ENCODE assay signal across 17 cellular contexts in genomic region chr16:87978127-87978526, GRCh38. TPM values are rescaled to one million over a fixed set of nuclear protein-coding genes. Genes with fewer than 3 reads are reported as not detected.
DNase-seq lines count a peak whose midpoint lies in the region; ATAC-seq and TF ChIP-seq lines count a peak whose summit lies in the region.
"Had no signal": no experiment of that assay in that cellular context is flagged by ENCODE, and none has a peak within 500 bp of the region (broad histone marks: within the 10 kb centered on the region; RNA-seq: fewer than 3 reads in every experiment).

No MANE protein-coding gene starts in this region.

- H3K27me3 ChIP-seq in WERI-Rb-1 (ENCODE audit: insufficient read depth, low read depth, severe bottlenecking) = no peaks in the 10 kb centered on the region
- H3K27me3 ChIP-seq: BLaER1 treated with 17β-estradiol and CSF1 and Interleukin-3, amounts not matched to agents 10 nM and 100 nM had no signal

- peak overlapping the region; percentile 35 for H3K27ac Mint-ChIP-seq in activated CD4-positive, alpha-beta memory T cell treated with anti-CD3 and anti-CD28 coated beads for 36 hours
- no peak overlapping the region for H3K27ac Mint-ChIP-seq in activated CD4-positive, alpha-beta memory T cell treated with anti-CD3 and anti-CD28 coated beads, Interleukin-2, amount 10 ng/mL, durations not matched to agents 7 days and 5 days
- peak overlapping the region in 1 of 2 donors; percentile 30 for H3K27ac Mint-ChIP-seq in activated naive CD4-positive, alpha-beta T cell treated with anti-CD3 and anti-CD28 coated beads, Interleukin-2, amount 50 U/mL, for 72 hours
- peak overlapping the region; percentile 18 for H3K27ac Mint-ChIP-seq in activated T-helper 2 cell treated with anti-CD3 and anti-CD28 coated beads, Interferon-gamma antibody, Interleukin-2, Interleukin-4, amounts not matched to agents 10 μg/mL and 5 μg/mL and 100 μg/mL, durations not matched to agents 14 hours and 24 hours and 36 hours
- H3K27ac Mint-ChIP-seq in stimulated activated naive B cell treated with anti-CD40 and anti-IgM and Interleukin-4, amounts not matched to agents 10 μg/mL and 1 μg/mL and 100 μg/mL, for 72 hours = peak overlapping the region; percentile 31

- intact Hi-C loops in activated CD4-positive, alpha-beta memory T cell treated with anti-CD3 and anti-CD28 coated beads for 36 hours (cut with micrococcal nuclease) = no loop called here
- intact Hi-C loops in activated T-helper 2 cell treated with anti-CD3 and anti-CD28 coated beads, Interferon-gamma antibody, Interleukin-2, Interleukin-4, amounts not matched to agents 10 μg/mL and 5 μg/mL and 100 μg/mL, durations not matched to agents 14 hours and 24 hours and 36 hours (cut with micrococcal nuclease) = no loop called here

- TF ChIP-seq CTCF in WERI-Rb-1 (IDR thresholded peaks at IDR 0.05; ENCODE audit: low read depth, low read length) = no peak

- H3K4me3 ChIP-seq in WERI-Rb-1 (ENCODE audit: low read depth, low read length) = no peak overlapping the region
- H3K4me3 ChIP-seq: BLaER1 treated with 17β-estradiol and CSF1 and Interleukin-3, amounts not matched to agents 10 nM and 100 nM had no signal

- no peak overlapping the region for H3K4me3 Mint-ChIP-seq in activated CD4-positive, alpha-beta memory T cell treated with anti-CD3 and anti-CD28 coated beads for 36 hours
- no peak overlapping the region for H3K4me3 Mint-ChIP-seq in activated CD4-positive, alpha-beta memory T cell treated with anti-CD3 and anti-CD28 coated beads, Interleukin-2, amount 10 ng/mL, durations not matched to agents 7 days and 5 days
- no peak overlapping the region for H3K4me3 Mint-ChIP-seq in activated T-helper 2 cell treated with anti-CD3 and anti-CD28 coated beads, Interferon-gamma antibody, Interleukin-2, Interleukin-4, amounts not matched to agents 10 μg/mL and 5 μg/mL and 100 μg/mL, durations not matched to agents 14 hours and 24 hours and 36 hours (ENCODE audit: low read depth)
- H3K4me3 Mint-ChIP-seq in stimulated activated naive B cell treated with anti-CD40 and anti-IgM and Interleukin-4, amounts not matched to agents 10 μg/mL and 1 μg/mL and 100 μg/mL, for 72 hours = no peak overlapping the region
- H3K4me3 Mint-ChIP-seq: CD4-positive, alpha-beta T cell; H9 had no signal

- no peaks in the 10 kb centered on the region for H3K36me3 ChIP-seq in WERI-Rb-1

- no peak overlapping the region for H3K27ac ChIP-seq in WERI-Rb-1
- H3K27ac ChIP-seq: BLaER1 treated with 17β-estradiol and CSF1 and Interleukin-3, amounts not matched to agents 10 nM and 100 nM had no signal

- peaks cover 26% of the 10 kb centered on the region for H3K36me3 Mint-ChIP-seq in activated CD4-positive, alpha-beta memory T cell treated with anti-CD3 and anti-CD28 coated beads for 36 hours
- H3K36me3 Mint-ChIP-seq in activated CD4-positive, alpha-beta memory T cell treated with anti-CD3 and anti-CD28 coated beads, Interleukin-2, amount 10 ng/mL, durations not matched to agents 7 days and 5 days (ENCODE audit: low read depth) = peaks cover 53% of the 10 kb centered on the region
- H3K36me3 Mint-ChIP-seq in activated naive CD4-positive, alpha-beta T cell treated with anti-CD3 and anti-CD28 coated beads, Interleukin-2, amount 50 U/mL, for 72 hours = peaks cover 10 to 54% of the 10 kb centered on the region in 2 donors
- H3K36me3 Mint-ChIP-seq in activated T-helper 2 cell treated with anti-CD3 and anti-CD28 coated beads, Interferon-gamma antibody, Interleukin-2, Interleukin-4, amounts not matched to agents 10 μg/mL and 5 μg/mL and 100 μg/mL, durations not matched to agents 14 hours and 24 hours and 36 hours (ENCODE audit: low read depth) = peaks cover 70% of the 10 kb centered on the region
- H3K36me3 Mint-ChIP-seq in stimulated activated naive B cell treated with anti-CD40 and anti-IgM and Interleukin-4, amounts not matched to agents 10 μg/mL and 1 μg/mL and 100 μg/mL, for 72 hours = peaks cover 38 to 67% of the 10 kb centered on the region in 2 donors

- DNase-seq in activated CD4-positive, alpha-beta memory T cell treated with anti-CD3 and anti-CD28 coated beads for 36 hours = peak; percentile 36
- no peak for DNase-seq in activated CD4-positive, alpha-beta memory T cell treated with anti-CD3 and anti-CD28 coated beads, Interleukin-2, amount 10 ng/mL, durations not matched to agents 7 days and 5 days
- DNase-seq in activated naive CD4-positive, alpha-beta T cell treated with anti-CD3 and anti-CD28 coated beads, Interleukin-2, amount 50 U/mL, for 72 hours (ENCODE audit: low spot score in 2 of 2) = no peak
- no peak for DNase-seq in activated naive CD4-positive, alpha-beta T cell treated with Interleukin-2 at 50 U/mL for 16 hours
- no peak for DNase-seq in activated T-helper 2 cell treated with anti-CD3 and anti-CD28 coated beads, Interferon-gamma antibody, Interleukin-2, Interleukin-4, amounts not matched to agents 10 μg/mL and 5 μg/mL and 100 μg/mL, durations not matched to agents 14 hours and 24 hours and 36 hours (ENCODE audit: low spot score)
- DNase-seq in stimulated activated naive B cell treated with anti-CD40 and anti-IgM and Interleukin-4, amounts not matched to agents 10 μg/mL and 1 μg/mL and 100 μg/mL, for 72 hours = no peak
- no peak for DNase-seq in WERI-Rb-1
- DNase-seq: ACHN; CD4-positive, alpha-beta T cell; DMS79; GOT3; H9 had no signal

- H3K27me3 Mint-ChIP-seq in activated CD4-positive, alpha-beta memory T cell treated with anti-CD3 and anti-CD28 coated beads for 36 hours = no peaks in the 10 kb centered on the region
- H3K27me3 Mint-ChIP-seq in activated CD4-positive, alpha-beta memory T cell treated with anti-CD3 and anti-CD28 coated beads, Interleukin-2, amount 10 ng/mL, durations not matched to agents 7 days and 5 days = no peaks in the 10 kb centered on the region
- no peaks in the 10 kb centered on the region for H3K27me3 Mint-ChIP-seq in activated T-helper 2 cell treated with anti-CD3 and anti-CD28 coated beads, Interferon-gamma antibody, Interleukin-2, Interleukin-4, amounts not matched to agents 10 μg/mL and 5 μg/mL and 100 μg/mL, durations not matched to agents 14 hours and 24 hours and 36 hours (ENCODE audit: low read depth)
- no peaks in the 10 kb centered on the region for H3K27me3 Mint-ChIP-seq in stimulated activated naive B cell treated with anti-CD40 and anti-IgM and Interleukin-4, amounts not matched to agents 10 μg/mL and 1 μg/mL and 100 μg/mL, for 72 hours
- H3K27me3 Mint-ChIP-seq: CD4-positive, alpha-beta T cell had no signal

- no peaks in the 10 kb centered on the region for H3K9me3 ChIP-seq in WERI-Rb-1 (ENCODE audit: severe bottlenecking)

- H3K9me3 Mint-ChIP-seq in activated CD4-positive, alpha-beta memory T cell treated with anti-CD3 and anti-CD28 coated beads for 36 hours = no peaks in the 10 kb centered on the region
- no peaks in the 10 kb centered on the region for H3K9me3 Mint-ChIP-seq in activated CD4-positive, alpha-beta memory T cell treated with anti-CD3 and anti-CD28 coated beads, Interleukin-2, amount 10 ng/mL, durations not matched to agents 7 days and 5 days
- peaks cover 0 to 3% of the 10 kb centered on the region in 2 donors for H3K9me3 Mint-ChIP-seq in activated naive CD4-positive, alpha-beta T cell treated with anti-CD3 and anti-CD28 coated beads, Interleukin-2, amount 50 U/mL, for 72 hours
- peaks cover under 1% of the 10 kb centered on the region for H3K9me3 Mint-ChIP-seq in activated T-helper 2 cell treated with anti-CD3 and anti-CD28 coated beads, Interferon-gamma antibody, Interleukin-2, Interleukin-4, amounts not matched to agents 10 μg/mL and 5 μg/mL and 100 μg/mL, durations not matched to agents 14 hours and 24 hours and 36 hours
- peaks cover 0 to 3% of the 10 kb centered on the region in 2 donors for H3K9me3 Mint-ChIP-seq in stimulated activated naive B cell treated with anti-CD40 and anti-IgM and Interleukin-4, amounts not matched to agents 10 μg/mL and 1 μg/mL and 100 μg/mL, for 72 hours
- H3K9me3 Mint-ChIP-seq: CD4-positive, alpha-beta T cell had no signal

- POLR2A ChIA-PET in activated CD4-positive, alpha-beta memory T cell treated with anti-CD3 and anti-CD28 coated beads for 36 hours (lab: Charles Lee) = no interaction called here
- POLR2A ChIA-PET in activated CD4-positive, alpha-beta memory T cell treated with anti-CD3 and anti-CD28 coated beads, Interleukin-2, amount 10 ng/mL, durations not matched to agents 7 days and 5 days (lab: Charles Lee) = interaction anchor here (1.0 kb wide), 1 partner anchor 22 kb away, joined by 3 read pairs; no protein-coding TSS in a partner anchor

- CTCF ChIA-PET in activated CD4-positive, alpha-beta memory T cell treated with anti-CD3 and anti-CD28 coated beads for 36 hours (lab: Charles Lee) = interaction anchor here (1.0 kb wide), 1 partner anchor 26 kb away, joined by 4 read pairs; no protein-coding TSS in a partner anchor
- CTCF ChIA-PET in activated CD4-positive, alpha-beta memory T cell treated with anti-CD3 and anti-CD28 coated beads, Interleukin-2, amount 10 ng/mL, durations not matched to agents 7 days and 5 days (lab: Charles Lee) = no interaction called here

- H3K4me1 Mint-ChIP-seq in activated CD4-positive, alpha-beta memory T cell treated with anti-CD3 and anti-CD28 coated beads for 36 hours (ENCODE audit: low read depth) = peaks cover 45% of the 10 kb centered on the region
- peaks cover 37% of the 10 kb centered on the region for H3K4me1 Mint-ChIP-seq in activated CD4-positive, alpha-beta memory T cell treated with anti-CD3 and anti-CD28 coated beads, Interleukin-2, amount 10 ng/mL, durations not matched to agents 7 days and 5 days
- H3K4me1 Mint-ChIP-seq in activated T-helper 2 cell treated with anti-CD3 and anti-CD28 coated beads, Interferon-gamma antibody, Interleukin-2, Interleukin-4, amounts not matched to agents 10 μg/mL and 5 μg/mL and 100 μg/mL, durations not matched to agents 14 hours and 24 hours and 36 hours (ENCODE audit: low read depth) = peaks cover 61% of the 10 kb centered on the region
- H3K4me1 Mint-ChIP-seq in stimulated activated naive B cell treated with anti-CD40 and anti-IgM and Interleukin-4, amounts not matched to agents 10 μg/mL and 1 μg/mL and 100 μg/mL, for 72 hours = peaks cover 27 to 60% of the 10 kb centered on the region in 2 donors

- peak; percentile 34 to 61 for ATAC-seq in activated naive CD4-positive, alpha-beta T cell treated with anti-CD3 and anti-CD28 coated beads, Interleukin-2, amount 50 U/mL, for 72 hours
- ATAC-seq in stimulated activated naive B cell treated with anti-CD40 and anti-IgM and Interleukin-4, amounts not matched to agents 10 μg/mL and 1 μg/mL and 100 μg/mL, for 72 hours (replicated peaks) = no peak
- ATAC-seq in HG03565 (IDR thresholded peaks at IDR 0.05; ENCODE audit: unreplicated experiment) = no peak

RNA-seq across cellular contexts. Expression of gene BANP, which starts 26.9 kb away (rescaled TPM):
- total RNA-seq in activated CD4-positive, alpha-beta memory T cell treated with anti-CD3 and anti-CD28 coated beads for 36 hours = 10 to 100 TPM; 29.6 to 30.6 TPM
- 10 to 100 TPM; 33.6 to 38.9 TPM for total RNA-seq in activated CD4-positive, alpha-beta memory T cell treated with anti-CD3 and anti-CD28 coated beads, Interleukin-2, amount 10 ng/mL, durations not matched to agents 7 days and 5 days
- 10 to 100 TPM; 44.6 to 46.8 TPM for total RNA-seq in activated naive CD4-positive, alpha-beta T cell treated with anti-CD3 and anti-CD28 coated beads, Interleukin-2, amount 50 U/mL, for 72 hours
- total RNA-seq in activated T-helper 2 cell treated with anti-CD3 and anti-CD28 coated beads, Interferon-gamma antibody, Interleukin-2, Interleukin-4, amounts not matched to agents 10 μg/mL and 5 μg/mL and 100 μg/mL, durations not matched to agents 14 hours and 24 hours and 36 hours = 39.7 and 40.8 TPM in 2 replicates

RNA-seq across cellular contexts. Expression of gene CA5A, which starts 41.8 kb away (rescaled TPM):
- total RNA-seq in activated CD4-positive, alpha-beta memory T cell treated with anti-CD3 and anti-CD28 coated beads for 36 hours = not detected
- total RNA-seq in activated CD4-positive, alpha-beta memory T cell treated with anti-CD3 and anti-CD28 coated beads, Interleukin-2, amount 10 ng/mL, durations not matched to agents 7 days and 5 days = not detected
- not detected for total RNA-seq in activated naive CD4-positive, alpha-beta T cell treated with anti-CD3 and anti-CD28 coated beads, Interleukin-2, amount 50 U/mL, for 72 hours
- total RNA-seq in activated T-helper 2 cell treated with anti-CD3 and anti-CD28 coated beads, Interferon-gamma antibody, Interleukin-2, Interleukin-4, amounts not matched to agents 10 μg/mL and 5 μg/mL and 100 μg/mL, durations not matched to agents 14 hours and 24 hours and 36 hours = not detected in 2 replicates
- total RNA-seq: A172; CD4-positive, alpha-beta T cell; G401; H9; HT-29 had no signal

Comparison
In these comparisons a context has a peak if more than half of its experiments do, and no peak if none do; other contexts are left out.
1. ATAC-seq: peak in activated naive CD4-positive, alpha-beta T cell treated with anti-CD3 and anti-CD28 coated beads, Interleukin-2, amount 50 U/mL, for 72 hours (2 of 2); none in stimulated activated naive B cell treated with anti-CD40 and anti-IgM and Interleukin-4, amounts not matched to agents 10 μg/mL and 1 μg/mL and 100 μg/mL, for 72 hours (0 of 2) and HG03565 (single experiment).